In the genomic region with DNA sequence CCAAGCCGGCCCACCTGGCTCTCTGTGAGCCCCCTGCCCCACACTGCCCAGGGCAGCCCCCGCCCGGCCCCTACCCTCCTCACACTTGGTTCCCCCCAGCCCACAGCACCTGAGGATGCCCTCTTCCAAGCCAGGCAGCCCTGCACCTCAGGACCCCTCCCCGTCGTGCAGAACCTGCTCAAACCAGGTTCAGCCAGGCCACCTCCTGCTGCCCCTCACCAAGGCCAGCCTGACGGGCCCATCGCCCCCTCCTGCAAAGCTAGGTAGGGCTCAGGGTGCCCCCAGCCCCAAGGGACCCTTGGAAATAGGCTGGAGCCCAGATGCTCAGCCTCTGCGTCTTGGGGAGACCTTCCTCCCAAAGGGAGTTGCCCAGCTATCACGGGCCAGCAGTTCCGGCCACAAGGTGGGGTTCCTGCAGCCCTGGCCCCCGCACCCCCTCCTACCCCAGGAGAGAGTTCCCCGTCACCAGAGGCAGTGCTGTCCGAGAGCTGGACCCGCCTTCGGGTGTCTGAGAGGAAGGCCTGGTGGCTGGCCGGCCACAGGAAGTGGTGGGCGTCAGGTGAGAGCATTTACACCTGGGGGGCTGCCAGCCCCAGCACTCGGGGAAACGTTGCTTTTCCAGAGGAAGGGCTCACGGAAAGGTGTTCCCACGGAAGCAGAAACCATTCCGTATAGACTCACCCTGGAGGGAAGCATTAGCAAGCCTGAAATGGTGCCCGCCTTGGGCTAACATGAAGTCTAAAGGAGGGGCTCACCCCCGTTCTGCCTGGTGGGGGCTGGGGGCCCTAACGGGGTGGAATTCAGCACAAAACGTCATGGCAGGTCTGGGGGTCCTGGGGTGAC, we compare ENCODE assay signal across 15 cellular contexts. TPM values are rescaled to one million over a fixed set of nuclear protein-coding genes. Genes with fewer than 3 reads are reported as not detected.
DNase-seq lines count a peak whose midpoint lies in the region; ATAC-seq and TF ChIP-seq lines count a peak whose summit lies in the region.
"Had no signal": no experiment of that assay in that cellular context is flagged by ENCODE, and none has a peak within 500 bp of the region (broad histone marks: within the 10 kb centered on the region; RNA-seq: fewer than 3 reads in every experiment).

No MANE protein-coding gene starts in this region.

- intact Hi-C loops in activated CD4-positive, alpha-beta T cell treated with anti-CD3 and anti-CD28 coated beads, Interleukin-2, amount 10 ng/mL, durations not matched to agents 24 days and 14 days (cut with micrococcal nuclease): loop anchor here (1.0 kb wide), 2 partner anchors 137 to 179 kb away; no protein-coding TSS in a partner anchor
- intact Hi-C loops in lower lobe of right lung (cut with DNase I) (no loop called here), tibial artery (cut with DNase I; ENCODE audit: low total_unique reads) (loop anchor here (2.0 kb wide), 1 partner anchor 139 kb away; no protein-coding TSS in a partner anchor)

- H3K27ac ChIP-seq in lower lobe of right lung: peak overlapping the region; percentile 84
- H3K27ac ChIP-seq in tibial artery: peak overlapping the region; percentile 85 to 88
- H3K27ac ChIP-seq: gastrocnemius medialis had no signal

- no peaks in the 10 kb centered on the region for H3K36me3 Mint-ChIP-seq in activated CD4-positive, alpha-beta T cell treated with anti-CD3 and anti-CD28 coated beads, Interleukin-2, amount 10 ng/mL, durations not matched to agents 7 days and 5 days (ENCODE audit: low read depth)
- no peaks in the 10 kb centered on the region for H3K36me3 Mint-ChIP-seq in activated CD4-positive, alpha-beta T cell treated with anti-CD3 and anti-CD28 coated beads, Interleukin-2, amount 10 ng/mL, durations not matched to agents 24 days and 14 days (ENCODE audit: low read depth)
- H3K36me3 Mint-ChIP-seq in WTC11: no peaks in the 10 kb centered on the region
- H3K36me3 Mint-ChIP-seq: activated CD4-positive, alpha-beta memory T cell treated with anti-CD3 and anti-CD28 coated beads for 36 hours; naive thymus-derived CD4-positive, alpha-beta T cell had no signal

- no peaks in the 10 kb centered on the region for H3K9me3 Mint-ChIP-seq in activated CD4-positive, alpha-beta T cell treated with anti-CD3 and anti-CD28 coated beads, Interleukin-2, amount 10 ng/mL, durations not matched to agents 7 days and 5 days
- H3K9me3 Mint-ChIP-seq in activated CD4-positive, alpha-beta T cell treated with anti-CD3 and anti-CD28 coated beads, Interleukin-2, amount 10 ng/mL, durations not matched to agents 24 days and 14 days: no peaks in the 10 kb centered on the region
- H3K9me3 Mint-ChIP-seq in WTC11: no peaks in the 10 kb centered on the region
- H3K9me3 Mint-ChIP-seq: activated CD4-positive, alpha-beta memory T cell treated with anti-CD3 and anti-CD28 coated beads for 36 hours; naive thymus-derived CD4-positive, alpha-beta T cell; T-helper 2 cell treated with Interferon-gamma antibody and Interleukin-4, amounts not matched to agents 5 μg/mL and 100 μg/mL, for 36 hours had no signal

- H3K4me1 Mint-ChIP-seq in activated CD4-positive, alpha-beta T cell treated with anti-CD3 and anti-CD28 coated beads, Interleukin-2, amount 10 ng/mL, durations not matched to agents 7 days and 5 days: no peaks in the 10 kb centered on the region
- H3K4me1 Mint-ChIP-seq in activated CD4-positive, alpha-beta T cell treated with anti-CD3 and anti-CD28 coated beads, Interleukin-2, amount 10 ng/mL, durations not matched to agents 24 days and 14 days: no peaks in the 10 kb centered on the region
- 0 out of 2 replicates have a peak, but pooled peaks cover 2% of the 10 kb centered on the region for H3K4me1 Mint-ChIP-seq in WTC11

- no peak overlapping the region for H3K4me3 Mint-ChIP-seq in activated CD4-positive, alpha-beta T cell treated with anti-CD3 and anti-CD28 coated beads, Interleukin-2, amount 10 ng/mL, durations not matched to agents 7 days and 5 days
- H3K4me3 Mint-ChIP-seq in activated CD4-positive, alpha-beta T cell treated with anti-CD3 and anti-CD28 coated beads, Interleukin-2, amount 10 ng/mL, durations not matched to agents 24 days and 14 days: no peak overlapping the region
- peak overlapping the region; percentile 45 for H3K4me3 Mint-ChIP-seq in WTC11
- H3K4me3 Mint-ChIP-seq: activated CD4-positive, alpha-beta memory T cell treated with anti-CD3 and anti-CD28 coated beads for 36 hours; T-helper 2 cell treated with Interferon-gamma antibody and Interleukin-4, amounts not matched to agents 5 μg/mL and 100 μg/mL, for 36 hours had no signal

- ATAC-seq in WTC11 (no peak), lower lobe of right lung (no peak), HG03439 (IDR thresholded peaks at IDR 0.05; ENCODE audit: unreplicated experiment) (no peak), HG03354 (IDR thresholded peaks at IDR 0.05; ENCODE audit: poor library complexity, severe bottlenecking, unreplicated experiment) (no peak), GM21825 (IDR thresholded peaks at IDR 0.05; ENCODE audit: unreplicated experiment) (no peak)

- H3K27me3 Mint-ChIP-seq in activated CD4-positive, alpha-beta T cell treated with anti-CD3 and anti-CD28 coated beads, Interleukin-2, amount 10 ng/mL, durations not matched to agents 7 days and 5 days: peaks cover 5% of the 10 kb centered on the region
- peaks cover 3% of the 10 kb centered on the region for H3K27me3 Mint-ChIP-seq in activated CD4-positive, alpha-beta T cell treated with anti-CD3 and anti-CD28 coated beads, Interleukin-2, amount 10 ng/mL, durations not matched to agents 24 days and 14 days
- peaks cover 5% of the 10 kb centered on the region for H3K27me3 Mint-ChIP-seq in WTC11 (ENCODE audit: low read depth)

- H3K27me3 ChIP-seq in lower lobe of right lung (ENCODE audit: low read depth) (peaks cover 8% of the 10 kb centered on the region), tibial artery (peaks cover 0 to 5% of the 10 kb centered on the region in 2 donors)
- H3K27me3 ChIP-seq: gastrocnemius medialis had no signal

- TF ChIP-seq CTCF in WTC11 (IDR thresholded peaks at IDR 0.05): no peak
- TF ChIP-seq CTCF in lower lobe of right lung (IDR thresholded peaks at IDR 0.05): no peak
- no peak for TF ChIP-seq CTCF in tibial artery (IDR thresholded peaks at IDR 0.05)

- H3K4me1 ChIP-seq in lower lobe of right lung (peaks cover 47% of the 10 kb centered on the region), tibial artery (peaks cover 0 to 77% (median 64%) of the 10 kb centered on the region in 4 donors)
- H3K4me1 ChIP-seq: gastrocnemius medialis had no signal

- H3K9me3 ChIP-seq in lower lobe of right lung (no peaks in the 10 kb centered on the region), tibial artery (no peaks in the 10 kb centered on the region)
- H3K9me3 ChIP-seq: gastrocnemius medialis had no signal

- H3K4me3 ChIP-seq in lower lobe of right lung: no peak overlapping the region
- H3K4me3 ChIP-seq in tibial artery: no peak overlapping the region

- CTCF ChIA-PET in activated CD4-positive, alpha-beta T cell treated with anti-CD3 and anti-CD28 coated beads, Interleukin-2, amount 10 ng/mL, durations not matched to agents 7 days and 5 days (lab: Charles Lee): interaction anchor here (0.5 to 7.8 kb wide), 7 partner anchors 16 to 170 kb away, joined by 3 to 139 read pairs (median 4); a partner anchor contains a TSS
- CTCF ChIA-PET in WTC11 (lab: Charles Lee): interaction anchor here (0.9 to 7.8 kb wide), 12 partner anchors 7 to 328 kb away, joined by 3 to 271 read pairs (median 6); no protein-coding TSS in a partner anchor

- H3K36me3 ChIP-seq in lower lobe of right lung (no peaks in the 10 kb centered on the region), tibial artery (no peaks in the 10 kb centered on the region)
- H3K36me3 ChIP-seq: gastrocnemius medialis had no signal

- POLR2A ChIA-PET in activated CD4-positive, alpha-beta T cell treated with anti-CD3 and anti-CD28 coated beads, Interleukin-2, amount 10 ng/mL, durations not matched to agents 7 days and 5 days (lab: Charles Lee): no interaction called here
- POLR2A ChIA-PET in WTC11 (lab: Charles Lee): no interaction called here

- DNase-seq in activated CD4-positive, alpha-beta T cell treated with anti-CD3 and anti-CD28 coated beads, Interleukin-2, amount 10 ng/mL, durations not matched to agents 7 days and 5 days: no peak
- no peak for DNase-seq in activated CD4-positive, alpha-beta T cell treated with anti-CD3 and anti-CD28 coated beads, Interleukin-2, amount 10 ng/mL, durations not matched to agents 24 days and 14 days
- no peak for DNase-seq in WTC11 (ENCODE audit: low spot score)
- peak; percentile 45 for DNase-seq in lower lobe of right lung
- no peak for DNase-seq in tibial artery
- DNase-seq: gastrocnemius medialis, NCI-H1436 treated with DMSO at 0.1 percent for 48 hours had no signal

- H3K27ac Mint-ChIP-seq in activated CD4-positive, alpha-beta T cell treated with anti-CD3 and anti-CD28 coated beads, Interleukin-2, amount 10 ng/mL, durations not matched to agents 7 days and 5 days: peak overlapping the region; percentile 60
- no peak overlapping the region for H3K27ac Mint-ChIP-seq in activated CD4-positive, alpha-beta T cell treated with anti-CD3 and anti-CD28 coated beads, Interleukin-2, amount 10 ng/mL, durations not matched to agents 24 days and 14 days
- no peak overlapping the region for H3K27ac Mint-ChIP-seq in WTC11
- H3K27ac Mint-ChIP-seq: activated CD4-positive, alpha-beta memory T cell treated with anti-CD3 and anti-CD28 coated beads for 36 hours; T-helper 2 cell treated with Interferon-gamma antibody and Interleukin-4, amounts not matched to agents 5 μg/mL and 100 μg/mL, for 36 hours had no signal

RNA-seq across cellular contexts. Expression of a gene that starts 3.2 kb away (rescaled TPM):
- total RNA-seq in activated CD4-positive, alpha-beta T cell treated with anti-CD3 and anti-CD28 coated beads, Interleukin-2, amount 10 ng/mL, durations not matched to agents 7 days and 5 days: not detected
- not detected in 2 replicates for total RNA-seq in activated CD4-positive, alpha-beta T cell treated with anti-CD3 and anti-CD28 coated beads, Interleukin-2, amount 10 ng/mL, durations not matched to agents 24 days and 14 days
- 0.37 TPM in 1 of 3 replicates, not detected in the others for total RNA-seq in WTC11 (2021)
- 18.5 TPM for total RNA-seq in lower lobe of right lung
- total RNA-seq: A172; activated CD4-positive, alpha-beta memory T cell treated with anti-CD3 and anti-CD28 coated beads for 36 hours; gastrocnemius medialis; naive thymus-derived CD4-positive, alpha-beta T cell; NCI-H460 had no signal

RNA-seq across cellular contexts. Expression of a gene that starts 7.2 kb away (rescaled TPM):
- total RNA-seq in activated CD4-positive, alpha-beta T cell treated with anti-CD3 and anti-CD28 coated beads, Interleukin-2, amount 10 ng/mL, durations not matched to agents 7 days and 5 days: not detected
- total RNA-seq in activated CD4-positive, alpha-beta T cell treated with anti-CD3 and anti-CD28 coated beads, Interleukin-2, amount 10 ng/mL, durations not matched to agents 24 days and 14 days: not detected in 2 replicates
- total RNA-seq in WTC11 (2021) (0.41 TPM in 1 of 3 replicates, not detected in the others), lower lobe of right lung (17.7 TPM)
- total RNA-seq: A172; activated CD4-positive, alpha-beta memory T cell treated with anti-CD3 and anti-CD28 coated beads for 36 hours; NCI-H460 had no signal

RNA-seq across cellular contexts. Expression of a gene that starts 21.3 kb away (rescaled TPM):
- total RNA-seq in activated CD4-positive, alpha-beta T cell treated with anti-CD3 and anti-CD28 coated beads, Interleukin-2, amount 10 ng/mL, durations not matched to agents 7 days and 5 days: 100 to 1,000 TPM; 668 to 687 TPM
- total RNA-seq in activated CD4-positive, alpha-beta T cell treated with anti-CD3 and anti-CD28 coated beads, Interleukin-2, amount 10 ng/mL, durations not matched to agents 24 days and 14 days: 303 and 322 TPM in 2 replicates
- total RNA-seq in WTC11 (2021): 0.77 to 1.7 TPM (median 1.0 TPM) in 3 replicates
- 90.4 TPM for total RNA-seq in lower lobe of right lung
- total RNA-seq: NCI-H460 had no signal

Comparison
In these comparisons a context has a peak if more than half of its experiments do, and no peak if none do; other contexts are left out.
1. RNA of a gene that starts 3.2 kb away (total RNA-seq): 18.5 TPM in lower lobe of right lung (single experiment); 0.37 TPM in WTC11, not detected in activated CD4-positive, alpha-beta T cell treated with anti-CD3 and anti-CD28 coated beads, Interleukin-2, amount 10 ng/mL, durations not matched to agents 7 days and 5 days and not detected in activated CD4-positive, alpha-beta T cell treated with anti-CD3 and anti-CD28 coated beads, Interleukin-2, amount 10 ng/mL, durations not matched to agents 24 days and 14 days; every median in the first group is over 10 times any median in the second.
2. RNA of a gene that starts 7.2 kb away (total RNA-seq): 17.7 TPM in lower lobe of right lung (single experiment); 0.41 TPM in WTC11, not detected in activated CD4-positive, alpha-beta T cell treated with anti-CD3 and anti-CD28 coated beads, Interleukin-2, amount 10 ng/mL, durations not matched to agents 7 days and 5 days and not detected in activated CD4-positive, alpha-beta T cell treated with anti-CD3 and anti-CD28 coated beads, Interleukin-2, amount 10 ng/mL, durations not matched to agents 24 days and 14 days; every median in the first group is over 10 times any median in the second.
3. RNA of a gene that starts 21.3 kb away (total RNA-seq): 668 to 687 TPM in activated CD4-positive, alpha-beta T cell treated with anti-CD3 and anti-CD28 coated beads, Interleukin-2, amount 10 ng/mL, durations not matched to agents 7 days and 5 days, 303 to 322 TPM in activated CD4-positive, alpha-beta T cell treated with anti-CD3 and anti-CD28 coated beads, Interleukin-2, amount 10 ng/mL, durations not matched to agents 24 days and 14 days and 90.4 TPM in lower lobe of right lung (single experiment); 0.77 to 1.7 TPM in WTC11; every median in the first group is over 10 times any median in the second.